8 cellular contexts compared by ENCODE assay signal in genomic region chr1:209920844-209921243, GRCh38. TPM values are rescaled to one million over a fixed set of nuclear protein-coding genes. Genes with fewer than 3 reads are reported as not detected.
"Had no signal": no experiment of that assay in that cellular context is flagged by ENCODE, and none has a peak within 500 bp of the region (broad histone marks: within the 10 kb centered on the region; RNA-seq: fewer than 3 reads in every experiment).

No MANE protein-coding gene starts in this region.

- DNase-seq: GM23248, GOT3, H7, KG1 had no signal

- H3K27ac ChIP-seq: GM23248 had no signal

- ATAC-seq: HCT116, HepG2 had no signal

- FAIRE-seq: HepG2 had no signal

- H3K4me3 ChIP-seq: GM23248, HAP-1 had no signal

- H3K9ac ChIP-seq: GM23248 had no signal

- H3K9me3 ChIP-seq: HAP-1 had no signal

- H2AFZ ChIP-seq: GM23248 had no signal

- H3K4me1 ChIP-seq: HAP-1 had no signal

- H3K36me3 ChIP-seq: HAP-1 had no signal

RNA-seq across cellular contexts. Expression of gene SYT14, which starts 17.2 kb away (rescaled TPM):
- total RNA-seq: HepG2 had no signal
- polyA plus RNA-seq: HepG2, IgD-negative memory B cell had no signal
